26 cellular contexts compared by ENCODE assay signal in genomic region chr4:25538430-25538829, GRCh38.
"Had no signal": no experiment of that assay in that cellular context is flagged by ENCODE, and none has a peak within 500 bp of the region (broad histone marks: within the 10 kb centered on the region; RNA-seq: fewer than 3 reads in every experiment).

No MANE protein-coding gene starts in this region.

- H3K27ac ChIP-seq: ovary, right atrium auricular region, skin epidermis, spleen, suprapubic skin, thoracic aorta, tibial artery had no signal

- DNase-seq: hippocampal formation; kidney glomerular epithelial cell; left cardiac atrium; mesendoderm; naive B cell; natural killer cell; nephron progenitor cell; ovary; spleen; stimulated activated CD4-positive, alpha-beta T cell treated with anti-CD3 and anti-CD28 coated beads, Interleukin-4, amount 100 ng/mL, for 24 hours; stimulated activated naive CD4-positive, alpha-beta T cell; tibial artery had no signal

- H3K9me3 Mint-ChIP-seq: mesothelial cell of epicardium; natural killer cell; nephron progenitor cell; stimulated activated effector memory CD8-positive, alpha-beta T cell treated with anti-CD3 and anti-CD28 coated beads, Interleukin-12 subunit alpha, Interleukin-12 subunit beta, amount 100 ng/mL, for 72 hours; stimulated activated naive CD8-positive, alpha-beta T cell treated with anti-CD3 and anti-CD28 coated beads, Interleukin-15, Interleukin-2, amounts not matched to agents 100 ng/mL and 50 ng/mL, for 24 hours had no signal

- H3K36me3 Mint-ChIP-seq: mesothelial cell of epicardium; naive B cell; natural killer cell; stimulated activated effector memory CD8-positive, alpha-beta T cell treated with anti-CD3 and anti-CD28 coated beads, Interleukin-12 subunit alpha, Interleukin-12 subunit beta, amount 100 ng/mL, for 72 hours had no signal

- H3K9me3 ChIP-seq: left lung, ovary, right atrium auricular region, spleen, suprapubic skin, thoracic aorta, tibial artery, upper lobe of left lung had no signal

- H3K36me3 ChIP-seq: left lung, ovary, right atrium auricular region, spleen, suprapubic skin, thoracic aorta, tibial artery, upper lobe of left lung had no signal

- H3K4me3 ChIP-seq: left lung, lung, ovary, right atrium auricular region, skin epidermis, spleen, suprapubic skin, thoracic aorta, tibial artery, upper lobe of left lung had no signal

- H3K27ac Mint-ChIP-seq: mesothelial cell of epicardium; naive B cell; natural killer cell; nephron progenitor cell; progenitor cell of endocrine pancreas; stimulated activated effector memory CD8-positive, alpha-beta T cell treated with anti-CD3 and anti-CD28 coated beads, Interleukin-12 subunit alpha, Interleukin-12 subunit beta, amount 100 ng/mL, for 72 hours; stimulated activated naive CD8-positive, alpha-beta T cell treated with anti-CD3 and anti-CD28 coated beads, Interleukin-15, Interleukin-2, amounts not matched to agents 100 ng/mL and 50 ng/mL, for 24 hours had no signal

- FAIRE-seq: keratinocyte, urothelium cell line had no signal

- ATAC-seq: left cardiac atrium; natural killer cell; sciatic nerve; stimulated activated effector memory CD8-positive, alpha-beta T cell treated with anti-CD3 and anti-CD28 coated beads, Interleukin-12 subunit alpha, Interleukin-12 subunit beta, amount 100 ng/mL, for 72 hours had no signal

- H3K4me1 ChIP-seq: right atrium auricular region, suprapubic skin, tibial artery had no signal

- H3K27me3 ChIP-seq: left lung, ovary, right atrium auricular region, spleen, suprapubic skin, tibial artery, upper lobe of left lung had no signal

- H3K4me1 Mint-ChIP-seq: natural killer cell; stimulated activated effector memory CD8-positive, alpha-beta T cell treated with anti-CD3 and anti-CD28 coated beads, Interleukin-12 subunit alpha, Interleukin-12 subunit beta, amount 100 ng/mL, for 72 hours had no signal

- H3K4me3 Mint-ChIP-seq: mesothelial cell of epicardium; naive B cell; natural killer cell; nephron progenitor cell; stimulated activated effector memory CD8-positive, alpha-beta T cell treated with anti-CD3 and anti-CD28 coated beads, Interleukin-12 subunit alpha, Interleukin-12 subunit beta, amount 100 ng/mL, for 72 hours; stimulated activated naive CD8-positive, alpha-beta T cell treated with anti-CD3 and anti-CD28 coated beads, Interleukin-15, Interleukin-2, amounts not matched to agents 100 ng/mL and 50 ng/mL, for 24 hours had no signal

- H3K27me3 Mint-ChIP-seq: progenitor cell of endocrine pancreas had no signal
